ENCODE assay signal across 8 cellular contexts in genomic region chr15:70488002-70488605, GRCh38.
DNase-seq lines count a peak whose midpoint lies in the region; ATAC-seq and TF ChIP-seq lines count a peak whose summit lies in the region.

No MANE protein-coding gene starts in this region.

- no peak for TF ChIP-seq EP300 in neural cell (conservative IDR thresholded peaks at IDR 0.05; ENCODE audit: poor library complexity, severe bottlenecking)

- no peak for ATAC-seq in activated T-cell treated with anti-CD3 and anti-CD28 coated beads, Interleukin-2, amount 50 U/mL, for 4 hours

- no peak overlapping the region for H2AFZ ChIP-seq in OCI-LY7 (ENCODE audit: low read length)
- no peak overlapping the region for H2AFZ ChIP-seq in fibroblast of lung (ENCODE audit: low read length)
- H2AFZ ChIP-seq in neural cell (ENCODE audit: low read depth, low read length): no peak overlapping the region

- intact Hi-C loops in OCI-LY7 (cut with micrococcal nuclease; ENCODE audit: unreplicated experiment) (loop anchor here (1.0 to 5.0 kb wide), 2 partner anchors 24 to 1011 kb away; no protein-coding TSS in a partner anchor), tibial artery (cut with DNase I; ENCODE audit: low total_unique reads) (loop anchor here (2.0 to 10.0 kb wide), 3 partner anchors 763 to 1013 kb away; no protein-coding TSS in a partner anchor)

- no peak overlapping the region for H3K9ac ChIP-seq in fibroblast of lung (ENCODE audit: insufficient read depth, low read length)
- no peak overlapping the region for H3K9ac ChIP-seq in neural cell (ENCODE audit: low read length)

- H3K4me2 ChIP-seq in OCI-LY7 (ENCODE audit: low read length) (no peak overlapping the region), fibroblast of lung (ENCODE audit: extremely low read depth, insufficient read depth, low read length) (no peak overlapping the region), neural cell (ENCODE audit: low read length) (no peak overlapping the region)

- H3K4me3 ChIP-seq in H7 (ENCODE audit: insufficient read depth, low read depth, low read length) (no peak overlapping the region), OCI-LY7 (ENCODE audit: low read depth, low read length, poor library complexity, severe bottlenecking) (no peak overlapping the region), fibroblast of lung (replicated peaks in 1 of 4; ENCODE audit: control extremely low read depth in 1 of 4, insufficient read depth in 1 of 4, low read depth in 3 of 4, low read length in 4 of 4) (no peak overlapping the region), neural cell (ENCODE audit: low read length) (no peak overlapping the region), tibial artery (no peak overlapping the region)

- H3K27me3 ChIP-seq in H7 (ENCODE audit: control insufficient read depth, insufficient read depth, low read length): no peaks in the 10 kb centered on the region
- H3K27me3 ChIP-seq in fibroblast of lung (ENCODE audit: control insufficient read depth, insufficient read depth, low read length): peaks cover 5% of the 10 kb centered on the region
- H3K27me3 ChIP-seq in neural cell (ENCODE audit: insufficient read depth, low read depth, low read length): no peaks in the 10 kb centered on the region
- no peaks in the 10 kb centered on the region for H3K27me3 ChIP-seq in tibial artery

- H3K9me3 ChIP-seq in OCI-LY7 (ENCODE audit: low read length): no peaks in the 10 kb centered on the region
- H3K9me3 ChIP-seq in fibroblast of lung (ENCODE audit: control insufficient read depth, insufficient read depth, low read depth, low read length): no peaks in the 10 kb centered on the region
- H3K9me3 ChIP-seq in neural cell (ENCODE audit: low read length): no peaks in the 10 kb centered on the region
- no peaks in the 10 kb centered on the region for H3K9me3 ChIP-seq in tibial artery

- CTCF ChIA-PET in OCI-LY7 (lab: Charles Lee; ENCODE audit: unreplicated experiment): interaction anchor here (1.0 to 2.3 kb wide), 3 partner anchors 15 to 21 kb away, joined by 3 to 9 read pairs (median 4); no protein-coding TSS in a partner anchor

- H3K4me3 Mint-ChIP-seq in activated T-cell treated with anti-CD3 and anti-CD28 coated beads, Interleukin-2, amount 50 U/mL, for 4 hours: no peak overlapping the region

- H3K4me1 Mint-ChIP-seq in activated T-cell treated with anti-CD3 and anti-CD28 coated beads, Interleukin-2, amount 50 U/mL, for 4 hours (ENCODE audit: low read depth): peaks cover 56% of the 10 kb centered on the region

- H3K9me2 ChIP-seq in OCI-LY7 (ENCODE audit: insufficient read depth, low read length) (no peaks in the 10 kb centered on the region), neural cell (ENCODE audit: insufficient read depth, low read length) (no peaks in the 10 kb centered on the region)

- DNase-seq in AML-193 (lab: John Stamatoyannopoulos, UW) (peak; percentile 46 to 73), H7 (peak; percentile 93), OCI-LY7 (ENCODE audit: low spot score) (peak; percentile 66), fibroblast of lung (ENCODE audit: low read depth in 2 of 2) (peak; percentile 56 to 82), tibial artery (peak; percentile 71 to 83), T1000 (lab: John Stamatoyannopoulos, UW) (no peak)
- peak; percentile 73 for DNase-seq in activated T-cell treated with anti-CD3 and anti-CD28 coated beads, Interleukin-2, amount 50 U/mL, for 4 hours

- H3K36me3 Mint-ChIP-seq in activated T-cell treated with anti-CD3 and anti-CD28 coated beads, Interleukin-2, amount 50 U/mL, for 4 hours (ENCODE audit: insufficient read depth): no peaks in the 10 kb centered on the region

- TF ChIP-seq RAD21 in neural cell (conservative IDR thresholded peaks at IDR 0.05): peak; percentile 93

- H4K20me1 ChIP-seq in OCI-LY7 (ENCODE audit: insufficient read depth, low read length) (no peaks in the 10 kb centered on the region), fibroblast of lung (ENCODE audit: control insufficient read depth, extremely low read depth, insufficient read depth, low read length) (no peaks in the 10 kb centered on the region), neural cell (ENCODE audit: insufficient read depth) (no peaks in the 10 kb centered on the region)

- H3K79me2 ChIP-seq in OCI-LY7 (ENCODE audit: insufficient read depth, low read depth, low read length) (no peaks in the 10 kb centered on the region), fibroblast of lung (ENCODE audit: control insufficient read depth, insufficient read depth, low read length) (no peaks in the 10 kb centered on the region), neural cell (replicated peaks; ENCODE audit: insufficient read depth, low read length) (no peaks in the 10 kb centered on the region)

- peak; percentile 95 for TF ChIP-seq CTCF in OCI-LY7 (conservative IDR thresholded peaks at IDR 0.05; ENCODE audit: low read length)
- TF ChIP-seq CTCF in fibroblast of lung (conservative IDR thresholded peaks at IDR 0.05 in 1 of 2, IDR thresholded peaks at IDR 0.05 in 1 of 2; ENCODE audit: low read depth in 1 of 2, low read length in 2 of 2): peak; percentile 99
- TF ChIP-seq CTCF in neural cell (IDR thresholded peaks at IDR 0.05; ENCODE audit: poor library complexity, severe bottlenecking): peak; percentile 93
- peak; percentile 94 to 96 for TF ChIP-seq CTCF in tibial artery (IDR thresholded peaks at IDR 0.05)

- no peaks in the 10 kb centered on the region for H3K36me3 ChIP-seq in H7 (replicated peaks; ENCODE audit: control insufficient read depth, insufficient read depth, low read length)
- no peaks in the 10 kb centered on the region for H3K36me3 ChIP-seq in OCI-LY7 (ENCODE audit: insufficient read depth, low read length)
- H3K36me3 ChIP-seq in fibroblast of lung (ENCODE audit: control insufficient read depth, insufficient read depth, low read length): no peaks in the 10 kb centered on the region
- H3K36me3 ChIP-seq in neural cell (ENCODE audit: insufficient read depth, low read length): no peaks in the 10 kb centered on the region
- no peaks in the 10 kb centered on the region for H3K36me3 ChIP-seq in tibial artery

- peaks cover 19% of the 10 kb centered on the region for H3K27me3 Mint-ChIP-seq in activated T-cell treated with anti-CD3 and anti-CD28 coated beads, Interleukin-2, amount 50 U/mL, for 4 hours (ENCODE audit: low read depth)

- no peaks in the 10 kb centered on the region for H3F3A ChIP-seq in neural cell (ENCODE audit: insufficient read depth, low read length, poor library complexity, severe bottlenecking)

- POLR2A ChIA-PET in OCI-LY7 (lab: Charles Lee): interaction anchor here (0.6 kb wide), 1 partner anchor 388 kb away, joined by 4 read pairs; no protein-coding TSS in a partner anchor

- H3K4me1 ChIP-seq in OCI-LY7 (ENCODE audit: insufficient read depth, low read length, poor library complexity, severe bottlenecking) (peaks cover 33% of the 10 kb centered on the region), fibroblast of lung (ENCODE audit: control insufficient read depth, extremely low read depth, insufficient read depth, low read length) (peaks cover 33% of the 10 kb centered on the region), tibial artery (peaks cover 0 to 16% (median 3%) of the 10 kb centered on the region in 4 donors)

- H3K9me3 Mint-ChIP-seq in activated T-cell treated with anti-CD3 and anti-CD28 coated beads, Interleukin-2, amount 50 U/mL, for 4 hours: no peaks in the 10 kb centered on the region

- H3K27ac ChIP-seq in OCI-LY7 (ENCODE audit: low read depth, low read length, poor library complexity, severe bottlenecking) (no peak overlapping the region), fibroblast of lung (ENCODE audit: insufficient read depth, low read length) (no peak overlapping the region), neural cell (ENCODE audit: low read length) (no peak overlapping the region), tibial artery (no peak overlapping the region)

- no TSS peak for BruUV-seq in OCI-LY7 (replicated peaks; lab: Mats Ljungman, UMichigan)

TF ChIP-seq in neural cell, 6 proteins besides CTCF, POLR2A, EP300 and RAD21:
- no peak for TF ChIP-seq EZH2 (IDR thresholded peaks at IDR 0.05; ENCODE audit: borderline replicate concordance, insufficient read depth, low read length, poor library complexity, severe bottlenecking)
- TF ChIP-seq SMC3 (conservative IDR thresholded peaks at IDR 0.05; ENCODE audit: poor library complexity): peak; percentile 97
- TF ChIP-seq REST (IDR thresholded peaks at IDR 0.05; ENCODE audit: borderline replicate concordance): no peak
- TF ChIP-seq POLR2AphosphoS5 (IDR thresholded peaks at IDR 0.05): no peak
- no peak for TF ChIP-seq MXI1 (conservative IDR thresholded peaks at IDR 0.05; ENCODE audit: poor library complexity, severe bottlenecking)
- no peak for TF ChIP-seq TAF1 (IDR thresholded peaks at IDR 0.05; ENCODE audit: low read depth)
